In the genomic region with DNA sequence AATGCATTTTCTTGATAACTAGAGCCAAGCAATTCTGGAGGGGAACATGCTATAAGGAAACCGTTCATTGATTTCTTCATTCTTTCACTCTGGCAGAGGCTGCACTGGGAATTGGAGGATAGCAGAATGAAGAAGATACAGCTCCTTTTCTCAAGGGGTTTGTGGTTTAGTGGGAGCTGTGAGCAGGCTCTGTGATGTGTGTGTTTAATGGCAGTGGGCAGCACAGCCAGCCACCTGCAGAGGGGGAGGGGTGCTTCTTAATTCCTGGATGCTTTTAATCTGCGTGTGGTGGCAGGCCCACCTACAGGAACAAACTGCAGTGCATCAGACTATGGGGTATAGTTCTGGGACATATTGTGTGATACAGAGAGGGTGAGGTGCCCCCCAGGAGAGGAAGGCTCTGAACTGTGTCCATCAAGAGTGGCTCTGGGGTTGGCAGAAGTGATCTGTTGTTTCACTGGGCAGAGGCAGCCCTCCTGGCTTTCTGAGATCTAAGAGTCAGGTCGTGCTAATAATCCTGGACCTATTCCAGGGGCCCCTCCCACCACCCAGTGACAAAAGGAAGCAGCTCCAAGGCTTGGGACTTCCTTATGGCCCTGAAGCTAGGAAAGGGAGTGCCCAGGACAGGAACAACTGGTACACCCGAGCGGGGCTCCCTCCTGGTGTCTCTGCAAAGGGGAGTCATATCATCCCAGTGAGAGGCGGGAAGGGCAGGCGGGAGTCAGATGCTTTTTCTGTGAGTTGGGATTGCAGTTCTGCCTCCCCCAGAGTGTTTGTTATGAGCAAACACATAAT, we compare ENCODE assay signal across 21 cellular contexts. TPM values are rescaled to one million over a fixed set of nuclear protein-coding genes. Genes with fewer than 3 reads are reported as not detected.
DNase-seq lines count a peak whose midpoint lies in the region; ATAC-seq, FAIRE-seq and TF ChIP-seq lines count a peak whose summit lies in the region.
"Had no signal": no experiment of that assay in that cellular context is flagged by ENCODE, and none has a peak within 500 bp of the region (broad histone marks: within the 10 kb centered on the region; RNA-seq: fewer than 3 reads in every experiment).

No MANE protein-coding gene starts in this region.

- no peak for TF ChIP-seq POLR2A in Peyer's patch (IDR thresholded peaks at IDR 0.05)

- no peak overlapping the region for H3K4me3 ChIP-seq in Jurkat, Clone E6-1 (ENCODE audit: low read length)
- H3K4me3 ChIP-seq in Peyer's patch = no peak overlapping the region
- no peak overlapping the region for H3K4me3 ChIP-seq in small intestine (ENCODE audit: low read depth in 1 of 2, low read length in 2 of 2)
- H3K4me3 ChIP-seq: esophagus squamous epithelium, PC-9 had no signal

- no peak for TF ChIP-seq CTCF in Peyer's patch (IDR thresholded peaks at IDR 0.05)

- peak; percentile 20 for DNase-seq in NCI-H510A treated with DMSO at 0.1 percent for 48 hours (lab: John Stamatoyannopoulos, UW)
- DNase-seq in NCI-H510A (lab: John Stamatoyannopoulos, UW) = no peak
- DNase-seq in Jurkat, Clone E6-1 (ENCODE audit: low read depth, low spot score) = peak; percentile 93
- peak in 2 of 3 donors; percentile 69 to 72 for DNase-seq in Peyer's patch
- DNase-seq in small intestine = peak; percentile 88
- no peak for DNase-seq in central memory CD4-positive, alpha-beta T cell
- DNase-seq in epidermal melanocyte (ENCODE audit: insufficient read length, low spot score) = no peak
- DNase-seq: activated CD4-positive, alpha-beta T cell treated with anti-CD3 and anti-CD28 coated beads for 48 hours; CD8-positive, alpha-beta T cell; effector CD8-positive, alpha-beta T cell; esophagus squamous epithelium; mesendoderm; natural killer cell; NCI-H1930; NCI-H524 treated with DMSO at 0.1 percent for 48 hours; PC-9; stimulated activated CD4-positive, alpha-beta T cell treated with anti-CD3 and anti-CD28 coated beads, Interleukin-1b, Interleukin-23, amount 100 ng/mL, for 48 hours; T-helper 1 cell had no signal

- H3K27me3 ChIP-seq in Peyer's patch = no peaks in the 10 kb centered on the region
- no peaks in the 10 kb centered on the region for H3K27me3 ChIP-seq in small intestine (ENCODE audit: control insufficient read depth in 2 of 2, insufficient read depth in 2 of 2, low read length in 2 of 2)

- H3K27ac ChIP-seq in Peyer's patch = no peak overlapping the region
- H3K27ac ChIP-seq in small intestine (ENCODE audit: low read depth in 1 of 2, low read length in 1 of 2) = no peak overlapping the region
- H3K27ac ChIP-seq: esophagus squamous epithelium, PC-9 had no signal

- 45 to 59% (median 47%) methylated on average over 7 of the region's 7 CpGs for WGBS in small intestine, 3 donors

- ATAC-seq in GM21576 (IDR thresholded peaks at IDR 0.05; ENCODE audit: unreplicated experiment) = no peak
- ATAC-seq: activated naive CD4-positive, alpha-beta T cell treated with anti-CD3 and anti-CD28 coated beads, Interleukin-2, amount 50 U/mL, for 72 hours; CD8-positive, alpha-beta T cell; stimulated activated memory B cell treated with anti-CD40 and anti-IgM and Interleukin-4, amounts not matched to agents 10 μg/mL and 1 μg/mL and 100 μg/mL, for 72 hours had no signal

- H3K9me3 ChIP-seq in Peyer's patch = no peaks in the 10 kb centered on the region
- H3K9me3 ChIP-seq in small intestine (ENCODE audit: control insufficient read depth, low read depth) = no peaks in the 10 kb centered on the region
- H3K9me3 ChIP-seq: esophagus squamous epithelium had no signal

- no peak for FAIRE-seq in small intestine (lab: Jason Lieb, UNC)

- no peaks in the 10 kb centered on the region for H3K36me3 ChIP-seq in Peyer's patch
- no peaks in the 10 kb centered on the region for H3K36me3 ChIP-seq in small intestine (ENCODE audit: control insufficient read depth in 2 of 2, insufficient read depth in 2 of 2, low read length in 2 of 2)
- H3K36me3 ChIP-seq: esophagus squamous epithelium had no signal

- no peaks in the 10 kb centered on the region for H3K4me1 ChIP-seq in Peyer's patch
- H3K4me1 ChIP-seq in small intestine (ENCODE audit: control insufficient read depth in 2 of 2, insufficient read depth in 1 of 2, low read depth in 1 of 2, low read length in 1 of 2) = peaks cover 0 to 2% of the 10 kb centered on the region in 2 donors

RNA-seq across cellular contexts. Expression of a gene that starts 32.1 kb away (rescaled TPM):
- polyA plus RNA-seq in Jurkat, Clone E6-1 (2012; ENCODE audit: insufficient read depth, insufficient read length) = 4,297 TPM
- 1,000 to 10,000 TPM in 3 of 4 donors, 100 to 1,000 TPM in 1; 999 to 2,177 (median 1,337) TPM for total RNA-seq in Peyer's patch
- polyA plus RNA-seq in small intestine = 1,000 to 10,000 TPM; 3,318 to 7,694 (median 4,799) TPM

RNA-seq across cellular contexts. Expression of a gene that starts 36.5 kb away (rescaled TPM):
- polyA plus RNA-seq in Jurkat, Clone E6-1 (2012; ENCODE audit: insufficient read depth, insufficient read length) = 20.3 TPM
- 10 to 100 TPM; 19.8 to 24.3 (median 22.2) TPM for total RNA-seq in Peyer's patch
- polyA plus RNA-seq in small intestine = 1 to 10 TPM; 4.3 to 6.5 (median 6.3) TPM

Comparison
In these comparisons a context has a peak if more than half of its experiments do, and no peak if none do; other contexts are left out.
1. DNase-seq: peak in NCI-H510A treated with DMSO at 0.1 percent for 48 hours (single experiment), Jurkat, Clone E6-1 (single experiment), Peyer's patch (2 of 3) and small intestine (single experiment); none in NCI-H510A (single experiment), central memory CD4-positive, alpha-beta T cell (single experiment) and epidermal melanocyte (single experiment).